12 cellular contexts compared by ENCODE assay signal in the genomic region with DNA sequence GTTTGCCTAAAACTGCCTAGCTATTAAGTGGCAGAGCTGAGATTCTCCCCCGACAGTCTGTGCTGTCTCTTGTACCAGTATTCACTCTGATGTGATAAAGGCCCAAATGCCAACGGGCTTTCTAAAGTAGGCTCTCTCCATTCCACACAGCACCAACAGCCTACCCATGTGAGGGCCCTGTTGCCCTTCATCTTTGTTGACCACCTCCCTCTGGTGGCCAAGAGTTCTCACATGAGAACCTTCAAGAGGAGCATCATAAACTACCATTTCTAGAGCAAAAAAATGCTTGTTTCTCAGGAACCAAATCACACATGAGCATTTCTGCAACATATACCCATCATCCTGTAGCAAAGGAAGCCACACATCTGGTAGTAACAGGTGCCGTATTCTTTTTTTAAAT.
A peak's percentile ranks its signal among the peaks of the same experiment; 100 is the strongest.
DNase-seq lines count a peak whose midpoint lies in the region; ATAC-seq lines count a peak whose summit lies in the region.
"Had no signal": no experiment of that assay in that cellular context is flagged by ENCODE, and none has a peak within 500 bp of the region (broad histone marks: within the 10 kb centered on the region; RNA-seq: fewer than 3 reads in every experiment).

No MANE protein-coding gene starts in this region.

- H3K9me3 Mint-ChIP-seq in naive thymus-derived CD8-positive, alpha-beta T cell = peaks cover 4 to 29% (median 17%) of the 10 kb centered on the region in 9 donors
- peaks cover 13% of the 10 kb centered on the region for H3K9me3 Mint-ChIP-seq in activated CD4-positive, alpha-beta T cell treated with anti-CD3 and anti-CD28 coated beads for 36 hours (ENCODE audit: low read depth)

- DNase-seq in D341Med (ENCODE audit: low spot score) (peak; percentile 42), RPMI8226 (peak; percentile 13), left lobe of liver (ENCODE audit: low spot score) (peak; percentile 52)
- no peak for DNase-seq in naive thymus-derived CD8-positive, alpha-beta T cell
- no peak for DNase-seq in activated CD4-positive, alpha-beta T cell treated with anti-CD3 and anti-CD28 coated beads for 36 hours
- DNase-seq: activated naive CD8-positive, alpha-beta T cell treated with anti-CD3 and anti-CD28 coated beads for 36 hours; colonic mucosa; lower lobe of right lung; posterior cingulate gyrus had no signal

- ATAC-seq in HG02798 (IDR thresholded peaks at IDR 0.05; ENCODE audit: poor library complexity, unreplicated experiment) = peak; percentile 37
- peak; percentile 96 for ATAC-seq in left lobe of liver
- ATAC-seq in naive thymus-derived CD8-positive, alpha-beta T cell = no peak
- ATAC-seq in HG02840 (IDR thresholded peaks at IDR 0.05; ENCODE audit: low FRiP score, unreplicated experiment) = no peak
- no peak for ATAC-seq in activated CD4-positive, alpha-beta T cell treated with anti-CD3 and anti-CD28 coated beads for 36 hours
- ATAC-seq in GM21528 (IDR thresholded peaks at IDR 0.05; ENCODE audit: low FRiP score, unreplicated experiment) = no peak
- ATAC-seq: lower lobe of right lung had no signal

- no peaks in the 10 kb centered on the region for H3K4me1 Mint-ChIP-seq in naive thymus-derived CD8-positive, alpha-beta T cell
- no peaks in the 10 kb centered on the region for H3K4me1 Mint-ChIP-seq in activated CD4-positive, alpha-beta T cell treated with anti-CD3 and anti-CD28 coated beads for 36 hours
- H3K4me1 Mint-ChIP-seq: activated naive CD8-positive, alpha-beta T cell treated with anti-CD3 and anti-CD28 coated beads for 36 hours had no signal

- H3K36me3 Mint-ChIP-seq in naive thymus-derived CD8-positive, alpha-beta T cell = peaks cover 0 to 19% (median 0%) of the 10 kb centered on the region in 3 donors
- H3K36me3 Mint-ChIP-seq in activated CD4-positive, alpha-beta T cell treated with anti-CD3 and anti-CD28 coated beads for 36 hours (ENCODE audit: low read depth) = no peaks in the 10 kb centered on the region
- H3K36me3 Mint-ChIP-seq: activated naive CD8-positive, alpha-beta T cell treated with anti-CD3 and anti-CD28 coated beads for 36 hours had no signal

- no peak overlapping the region for H3K27ac Mint-ChIP-seq in naive thymus-derived CD8-positive, alpha-beta T cell
- no peak overlapping the region for H3K27ac Mint-ChIP-seq in activated CD4-positive, alpha-beta T cell treated with anti-CD3 and anti-CD28 coated beads for 36 hours
- H3K27ac Mint-ChIP-seq: activated naive CD8-positive, alpha-beta T cell treated with anti-CD3 and anti-CD28 coated beads for 36 hours had no signal

- H3K27me3 Mint-ChIP-seq in naive thymus-derived CD8-positive, alpha-beta T cell = peaks cover 6 to 30% (median 9%) of the 10 kb centered on the region in 5 donors
- H3K27me3 Mint-ChIP-seq in activated CD4-positive, alpha-beta T cell treated with anti-CD3 and anti-CD28 coated beads for 36 hours = peaks cover 8% of the 10 kb centered on the region

- POLR2A ChIA-PET in naive thymus-derived CD8-positive, alpha-beta T cell (lab: Charles Lee) = no interaction called here
- POLR2A ChIA-PET in activated CD4-positive, alpha-beta T cell treated with anti-CD3 and anti-CD28 coated beads for 36 hours (lab: Charles Lee) = no interaction called here

- intact Hi-C loops in activated CD4-positive, alpha-beta T cell treated with anti-CD3 and anti-CD28 coated beads for 36 hours (cut with DNase I, micrococcal nuclease) = no loop called here

- no peak overlapping the region for H3K4me3 Mint-ChIP-seq in naive thymus-derived CD8-positive, alpha-beta T cell
- no peak overlapping the region for H3K4me3 Mint-ChIP-seq in activated CD4-positive, alpha-beta T cell treated with anti-CD3 and anti-CD28 coated beads for 36 hours
- H3K4me3 Mint-ChIP-seq: activated naive CD8-positive, alpha-beta T cell treated with anti-CD3 and anti-CD28 coated beads for 36 hours had no signal

- CTCF ChIA-PET in activated CD4-positive, alpha-beta T cell treated with anti-CD3 and anti-CD28 coated beads for 36 hours (lab: Charles Lee) = no interaction called here

Comparison
In these comparisons a context has a peak if more than half of its experiments do, and no peak if none do; other contexts are left out.
1. DNase-seq: peak in D341Med (single experiment), RPMI8226 (single experiment) and left lobe of liver (single experiment); none in naive thymus-derived CD8-positive, alpha-beta T cell (0 of 10) and activated CD4-positive, alpha-beta T cell treated with anti-CD3 and anti-CD28 coated beads for 36 hours (single experiment).
2. ATAC-seq: peak in HG02798 (single experiment) and left lobe of liver (single experiment); none in naive thymus-derived CD8-positive, alpha-beta T cell (0 of 2), HG02840 (single experiment), activated CD4-positive, alpha-beta T cell treated with anti-CD3 and anti-CD28 coated beads for 36 hours (single experiment) and GM21528 (single experiment).